In genomic region chr9:138017200-138017599, GRCh38 we compare ENCODE assay signal across 21 cellular contexts.
DNase-seq lines count a peak whose midpoint lies in the region; ATAC-seq, FAIRE-seq and TF ChIP-seq lines count a peak whose summit lies in the region.
"Had no signal": no experiment of that assay in that cellular context is flagged by ENCODE, and none has a peak within 500 bp of the region (broad histone marks: within the 10 kb centered on the region; RNA-seq: fewer than 3 reads in every experiment).

No MANE protein-coding gene starts in this region.

- no peaks in the 10 kb centered on the region for H3K79me2 ChIP-seq in astrocyte (ENCODE audit: insufficient read depth, low read length)

- peak overlapping the region; percentile 27 to 61 for H3K27ac Mint-ChIP-seq in stimulated activated naive CD8-positive, alpha-beta T cell treated with anti-CD3 and anti-CD28 coated beads, Interleukin-15, amount 100 ng/mL, for 72 hours
- H3K27ac Mint-ChIP-seq in astrocyte (ENCODE audit: unreplicated experiment) (peak overlapping the region; percentile 35), neural crest cell (ENCODE audit: unreplicated experiment) (peak overlapping the region; percentile 8)
- H3K27ac Mint-ChIP-seq: CD8-positive, alpha-beta T cell; GM23338 had no signal

- no peak overlapping the region for H3K4me3 Mint-ChIP-seq in stimulated activated naive CD8-positive, alpha-beta T cell treated with anti-CD3 and anti-CD28 coated beads, Interleukin-15, amount 100 ng/mL, for 72 hours
- no peak overlapping the region for H3K4me3 Mint-ChIP-seq in astrocyte (ENCODE audit: unreplicated experiment)
- no peak overlapping the region for H3K4me3 Mint-ChIP-seq in neural crest cell
- H3K4me3 Mint-ChIP-seq: CD8-positive, alpha-beta T cell; GM23338 had no signal

- TF ChIP-seq CTCF in astrocyte (IDR thresholded peaks at IDR 0.05; ENCODE audit: insufficient read depth, low read depth, low read length) = no peak
- no peak for TF ChIP-seq CTCF in neural crest cell (conservative IDR thresholded peaks at IDR 0.05)
- no peak for TF ChIP-seq CTCF in body of pancreas (IDR thresholded peaks at IDR 0.05)

- H2AFZ ChIP-seq in astrocyte (ENCODE audit: low read depth, low read length) = no peak overlapping the region
- H2AFZ ChIP-seq: GM23338 had no signal

- H3K27me3 Mint-ChIP-seq in stimulated activated naive CD8-positive, alpha-beta T cell treated with anti-CD3 and anti-CD28 coated beads, Interleukin-15, amount 100 ng/mL, for 72 hours = peaks cover 11% of the 10 kb centered on the region
- peaks cover 36% of the 10 kb centered on the region for H3K27me3 Mint-ChIP-seq in astrocyte (ENCODE audit: low read depth, unreplicated experiment)
- peaks cover 17% of the 10 kb centered on the region for H3K27me3 Mint-ChIP-seq in neural crest cell (ENCODE audit: low read depth)

- no peaks in the 10 kb centered on the region for H3K4me1 ChIP-seq in astrocyte (ENCODE audit: insufficient read depth, low read length)
- H3K4me1 ChIP-seq in body of pancreas = peaks cover 5% of the 10 kb centered on the region

- no peaks in the 10 kb centered on the region for H3K4me1 Mint-ChIP-seq in stimulated activated naive CD8-positive, alpha-beta T cell treated with anti-CD3 and anti-CD28 coated beads, Interleukin-15, amount 100 ng/mL, for 72 hours
- H3K4me1 Mint-ChIP-seq in astrocyte (ENCODE audit: low read depth, unreplicated experiment) = no peaks in the 10 kb centered on the region
- H3K4me1 Mint-ChIP-seq in neural crest cell = no peaks in the 10 kb centered on the region

- H3K27me3 ChIP-seq in astrocyte (ENCODE audit: insufficient read depth, low read length) (no peaks in the 10 kb centered on the region), body of pancreas (no peaks in the 10 kb centered on the region)

- H3K4me3 ChIP-seq in astrocyte (ENCODE audit: insufficient read depth, low read depth, low read length) (no peak overlapping the region), body of pancreas (no peak overlapping the region)
- H3K4me3 ChIP-seq: BLaER1, GM23338, K562 had no signal

- H3K9me3 Mint-ChIP-seq in stimulated activated naive CD8-positive, alpha-beta T cell treated with anti-CD3 and anti-CD28 coated beads, Interleukin-15, amount 100 ng/mL, for 72 hours = no peaks in the 10 kb centered on the region
- H3K9me3 Mint-ChIP-seq in astrocyte (ENCODE audit: unreplicated experiment) = no peaks in the 10 kb centered on the region
- no peaks in the 10 kb centered on the region for H3K9me3 Mint-ChIP-seq in neural crest cell
- H3K9me3 Mint-ChIP-seq: CD8-positive, alpha-beta T cell; GM23338 had no signal

- no peak for ATAC-seq in stimulated activated naive CD8-positive, alpha-beta T cell treated with anti-CD3 and anti-CD28 coated beads, Interleukin-15, amount 100 ng/mL, for 72 hours
- no peak for ATAC-seq in stimulated activated naive CD8-positive, alpha-beta T cell treated with anti-CD3 and anti-CD28 coated beads, Interleukin-15, Interleukin-2, amounts not matched to agents 100 U/mL and 50 U/mL, for 24 hours
- ATAC-seq in GM18861 (IDR thresholded peaks at IDR 0.05; ENCODE audit: unreplicated experiment) = no peak
- no peak for ATAC-seq in HG03025 (IDR thresholded peaks at IDR 0.05; ENCODE audit: low FRiP score, unreplicated experiment)
- ATAC-seq in body of pancreas = no peak
- ATAC-seq in GM19397 (IDR thresholded peaks at IDR 0.05; ENCODE audit: unreplicated experiment) = no peak
- ATAC-seq: CD8-positive, alpha-beta T cell; GM23338; K562 had no signal

- 87 to 93% methylated on average over 13 of the region's 13 CpGs for WGBS in body of pancreas, 2 donors

- no peak for TF ChIP-seq POLR2A in body of pancreas (IDR thresholded peaks at IDR 0.05)

- no peaks in the 10 kb centered on the region for H3K36me3 ChIP-seq in astrocyte (ENCODE audit: insufficient read depth, low read length)
- H3K36me3 ChIP-seq in body of pancreas (replicated peaks in 1 of 2; ENCODE audit: insufficient read depth in 1 of 2, low read depth in 2 of 2) = no peaks in the 10 kb centered on the region
- H3K36me3 ChIP-seq: BLaER1 had no signal

- no peak for DNase-seq in stimulated activated naive CD8-positive, alpha-beta T cell treated with anti-CD3 and anti-CD28 coated beads, Interleukin-15, amount 100 ng/mL, for 72 hours
- DNase-seq in stimulated activated naive CD8-positive, alpha-beta T cell treated with anti-CD3 and anti-CD28 coated beads, Interleukin-15, Interleukin-2, amounts not matched to agents 100 U/mL and 50 U/mL, for 24 hours = no peak
- DNase-seq in astrocyte (ENCODE audit: low read depth) = no peak
- no peak for DNase-seq in neural crest cell (ENCODE audit: low read depth, low spot score)
- DNase-seq in body of pancreas = no peak
- DNase-seq: 8988T; Calu3; CD8-positive, alpha-beta T cell; DMS 273 treated with DMSO at 0.1 percent for 48 hours; DMS53; IMR-90 had no signal

- H3K9me3 ChIP-seq in astrocyte (ENCODE audit: insufficient read depth, low read depth, low read length) (no peaks in the 10 kb centered on the region), body of pancreas (no peaks in the 10 kb centered on the region)
- H3K9me3 ChIP-seq: BLaER1 had no signal

- H3K36me3 Mint-ChIP-seq in astrocyte (ENCODE audit: low read depth, unreplicated experiment) (no peaks in the 10 kb centered on the region), neural crest cell (ENCODE audit: low read depth) (no peaks in the 10 kb centered on the region)
- H3K36me3 Mint-ChIP-seq: CD8-positive, alpha-beta T cell had no signal

- H3K27ac ChIP-seq in astrocyte (ENCODE audit: low read depth, low read length) (no peak overlapping the region), body of pancreas (no peak overlapping the region)
- H3K27ac ChIP-seq: BLaER1 had no signal

- no peak overlapping the region for H3K9ac ChIP-seq in astrocyte (ENCODE audit: low read length)
- H3K9ac ChIP-seq: BLaER1 had no signal

- no peaks in the 10 kb centered on the region for H4K20me1 ChIP-seq in astrocyte (ENCODE audit: insufficient read depth, low read length)

- intact Hi-C loops in body of pancreas (cut with DNase I) = no loop called here

- H3K4me2 ChIP-seq in astrocyte (ENCODE audit: low read length) = no peak overlapping the region
- H3K4me2 ChIP-seq: GM23338 had no signal

- FAIRE-seq in astrocyte (lab: Jason Lieb, UNC) = no peak
- FAIRE-seq: G401.6, GM12891, H54, HTR-8/SVneo, K562 had no signal
